18 cellular contexts compared by ENCODE assay signal in the genomic region with DNA sequence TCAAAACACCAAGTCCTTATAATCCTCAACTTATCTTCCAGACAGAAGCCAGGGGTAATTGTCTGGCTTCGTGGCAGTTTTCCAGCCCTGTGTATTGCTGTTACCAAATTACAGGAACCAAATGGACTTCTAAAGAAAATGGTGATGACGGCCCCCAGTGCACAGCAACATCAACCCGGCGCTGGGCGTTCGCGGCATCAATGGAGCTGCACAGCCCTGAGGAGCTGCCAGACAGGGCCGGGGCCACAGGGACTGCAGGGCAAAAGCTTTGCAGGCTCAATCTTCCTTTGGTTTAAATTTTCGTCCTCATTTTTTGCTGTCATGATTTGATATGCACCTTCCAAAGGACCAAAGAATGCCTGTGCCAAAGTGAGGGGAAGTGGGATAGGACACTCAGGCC.
DNase-seq lines count a peak whose midpoint lies in the region; ATAC-seq and TF ChIP-seq lines count a peak whose summit lies in the region.
"Had no signal": no experiment of that assay in that cellular context is flagged by ENCODE, and none has a peak within 500 bp of the region (broad histone marks: within the 10 kb centered on the region; RNA-seq: fewer than 3 reads in every experiment).

No MANE protein-coding gene starts in this region.

- TF ChIP-seq CTCF in heart right ventricle (IDR thresholded peaks at IDR 0.05) (no peak), neural progenitor cell (IDR thresholded peaks at IDR 0.05) (no peak)

- ATAC-seq in heart right ventricle (no peak), GM21423 (IDR thresholded peaks at IDR 0.05; ENCODE audit: unreplicated experiment) (no peak), Right ventricle myocardium inferior (no peak)
- ATAC-seq in stimulated activated naive B cell treated with anti-CD40 and anti-IgM and Interleukin-4, amounts not matched to agents 10 μg/mL and 1 μg/mL and 100 μg/mL, for 72 hours (replicated peaks), result no peak
- ATAC-seq: CD8-positive, alpha-beta T cell had no signal

- WGBS in heart right ventricle, 2 donors, result 87 to 88% methylated on average over 9 of the region's 9 CpGs

- no peaks in the 10 kb centered on the region for H3K4me1 ChIP-seq in heart right ventricle
- H3K4me1 ChIP-seq in iPS-18a (ENCODE audit: control insufficient read depth, low read depth, low read length), result peaks cover 33% of the 10 kb centered on the region
- H3K4me1 ChIP-seq in neural progenitor cell, result peaks cover 36% of the 10 kb centered on the region

- no peak overlapping the region for H3K4me2 ChIP-seq in neural progenitor cell
- H3K4me2 ChIP-seq: BLaER1 had no signal

- H3K4me3 Mint-ChIP-seq in neural progenitor cell, result no peak overlapping the region
- no peak overlapping the region for H3K4me3 Mint-ChIP-seq in stimulated activated naive B cell treated with anti-CD40 and anti-IgM and Interleukin-4, amounts not matched to agents 10 μg/mL and 1 μg/mL and 100 μg/mL, for 72 hours
- H3K4me3 Mint-ChIP-seq: CD8-positive, alpha-beta T cell had no signal

- H3K27me3 Mint-ChIP-seq in neural progenitor cell (ENCODE audit: insufficient read depth, low read depth), result peaks cover 13% of the 10 kb centered on the region
- no peaks in the 10 kb centered on the region for H3K27me3 Mint-ChIP-seq in stimulated activated naive B cell treated with anti-CD40 and anti-IgM and Interleukin-4, amounts not matched to agents 10 μg/mL and 1 μg/mL and 100 μg/mL, for 72 hours

- no peak overlapping the region for H3K9ac ChIP-seq in iPS-18a (ENCODE audit: low read length)
- no peak overlapping the region for H3K9ac ChIP-seq in neural progenitor cell
- H3K9ac ChIP-seq: BLaER1 had no signal

- H3K27ac ChIP-seq in heart right ventricle, result no peak overlapping the region
- peak overlapping the region; percentile 96 for H3K27ac ChIP-seq in iPS-18a (ENCODE audit: low read length)
- no peak overlapping the region for H3K27ac ChIP-seq in neural progenitor cell

- H2AFZ ChIP-seq in neural progenitor cell (replicated peaks), result no peak overlapping the region

- DNase-seq in cardiac septum (ENCODE audit: low spot score) (peak; percentile 49), heart right ventricle (no peak), neural progenitor cell (ENCODE audit: low spot score) (no peak), NCI-H226 (no peak), Right ventricle myocardium inferior (ENCODE audit: missing footprints) (no peak)
- no peak for DNase-seq in stimulated activated naive B cell treated with anti-CD40 and anti-IgM and Interleukin-4, amounts not matched to agents 10 μg/mL and 1 μg/mL and 100 μg/mL, for 72 hours
- DNase-seq: CD8-positive, alpha-beta T cell; MG63; NCI-H1092; NCI-H146; NCI-H2081 treated with DMSO at 0.1 percent for 48 hours; NCI-H345; NCI-H526 treated with DMSO at 0.1 percent for 48 hours; OCI-M1; RPMI8226 had no signal

- H3K36me3 ChIP-seq in heart right ventricle (no peaks in the 10 kb centered on the region), iPS-18a (ENCODE audit: control insufficient read depth, low read depth, low read length) (no peaks in the 10 kb centered on the region), neural progenitor cell (no peaks in the 10 kb centered on the region)
- H3K36me3 ChIP-seq: BLaER1, MG63 had no signal

- H3K27me3 ChIP-seq in heart right ventricle (peaks cover 0 to 20% (median 11%) of the 10 kb centered on the region in 7 donors), iPS-18a (ENCODE audit: control insufficient read depth, insufficient read depth, low read length) (no peaks in the 10 kb centered on the region), neural progenitor cell (no peaks in the 10 kb centered on the region)

- H3K9me3 Mint-ChIP-seq in neural progenitor cell, result peaks cover 7% of the 10 kb centered on the region
- H3K9me3 Mint-ChIP-seq in stimulated activated naive B cell treated with anti-CD40 and anti-IgM and Interleukin-4, amounts not matched to agents 10 μg/mL and 1 μg/mL and 100 μg/mL, for 72 hours, result no peaks in the 10 kb centered on the region
- H3K9me3 Mint-ChIP-seq: CD8-positive, alpha-beta T cell had no signal

- no peak overlapping the region for H3K4me3 ChIP-seq in heart right ventricle
- H3K4me3 ChIP-seq in iPS-18a (ENCODE audit: low read length), result no peak overlapping the region
- no peak overlapping the region for H3K4me3 ChIP-seq in neural progenitor cell
- H3K4me3 ChIP-seq: BLaER1, MG63 had no signal

- H3K27ac Mint-ChIP-seq in neural progenitor cell, result peak overlapping the region; percentile 30
- H3K27ac Mint-ChIP-seq in stimulated activated naive B cell treated with anti-CD40 and anti-IgM and Interleukin-4, amounts not matched to agents 10 μg/mL and 1 μg/mL and 100 μg/mL, for 72 hours, result no peak overlapping the region
- H3K27ac Mint-ChIP-seq: CD8-positive, alpha-beta T cell had no signal

- intact Hi-C loops in cardiac septum (cut with DNase I), result no loop called here
- intact Hi-C loops in heart right ventricle (cut with DNase I), result no loop called here
- intact Hi-C loops in Right ventricle myocardium inferior (cut with DNase I), result no loop called here

- H3K36me3 Mint-ChIP-seq in neural progenitor cell, result no peaks in the 10 kb centered on the region
- H3K36me3 Mint-ChIP-seq in stimulated activated naive B cell treated with anti-CD40 and anti-IgM and Interleukin-4, amounts not matched to agents 10 μg/mL and 1 μg/mL and 100 μg/mL, for 72 hours, result peaks cover 0 to 15% of the 10 kb centered on the region in 2 donors
- H3K36me3 Mint-ChIP-seq: CD8-positive, alpha-beta T cell had no signal

- peaks cover 23% of the 10 kb centered on the region for H3F3A ChIP-seq in neural progenitor cell (ENCODE audit: low read depth)

- H4K20me1 ChIP-seq in neural progenitor cell (ENCODE audit: low read depth), result no peaks in the 10 kb centered on the region

- H3K79me2 ChIP-seq in neural progenitor cell (ENCODE audit: low read depth), result no peaks in the 10 kb centered on the region

- H3K9me3 ChIP-seq in heart right ventricle (no peaks in the 10 kb centered on the region), iPS-18a (ENCODE audit: control insufficient read depth, low read depth, low read length) (no peaks in the 10 kb centered on the region), neural progenitor cell (ENCODE audit: low read depth) (no peaks in the 10 kb centered on the region)
- H3K9me3 ChIP-seq: BLaER1, MG63 had no signal

- H3K4me1 Mint-ChIP-seq in neural progenitor cell, result peaks cover 41% of the 10 kb centered on the region
- H3K4me1 Mint-ChIP-seq in stimulated activated naive B cell treated with anti-CD40 and anti-IgM and Interleukin-4, amounts not matched to agents 10 μg/mL and 1 μg/mL and 100 μg/mL, for 72 hours, result no peaks in the 10 kb centered on the region
